ENCODE assay signal across 27 cellular contexts in the genomic region with DNA sequence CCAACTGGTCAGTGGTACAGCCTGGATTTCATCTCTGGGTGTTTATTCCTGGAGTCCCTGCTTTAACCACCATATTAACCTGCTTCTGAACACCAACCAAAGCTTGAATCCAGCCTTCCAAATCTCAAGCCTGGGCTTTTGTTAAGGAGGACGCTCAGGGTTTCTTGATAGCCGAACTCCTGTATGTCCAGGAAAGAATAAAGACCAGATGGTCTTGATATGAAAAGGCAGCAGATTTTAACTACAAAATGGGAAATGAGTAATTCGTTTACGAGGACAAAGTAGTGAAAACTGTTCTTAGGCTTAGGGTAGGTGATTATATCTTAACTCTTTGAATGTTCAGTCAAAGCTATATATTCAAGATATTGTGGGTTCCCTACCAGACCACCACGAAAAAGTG.
"Had no signal": no experiment of that assay in that cellular context is flagged by ENCODE, and none has a peak within 500 bp of the region (broad histone marks: within the 10 kb centered on the region; RNA-seq: fewer than 3 reads in every experiment).

No MANE protein-coding gene starts in this region.

- H3K27me3 ChIP-seq: colonic mucosa, dorsolateral prefrontal cortex, esophagus muscularis mucosa, esophagus squamous epithelium, foreskin keratinocyte, gastrocnemius medialis, gastroesophageal sphincter, heart left ventricle, heart right ventricle had no signal

- FAIRE-seq: colon, endometrium, frontal cortex had no signal

- H3K36me3 ChIP-seq: colonic mucosa, esophagus muscularis mucosa, esophagus squamous epithelium, gastrocnemius medialis, gastroesophageal sphincter, heart left ventricle had no signal

- ATAC-seq: effector memory CD8-positive, alpha-beta T cell; esophagus mucosa; foreskin keratinocyte; gastrocnemius medialis; gastroesophageal sphincter; heart left ventricle; heart right ventricle had no signal

- H3K27me3 Mint-ChIP-seq: dendritic cell treated with granulocyte-macrophage colony-stimulating factor and Interleukin-4, amounts not matched to agents 40 ng/mL and 50 ng/mL, for 4 days had no signal

- H3K27ac Mint-ChIP-seq: dendritic cell treated with granulocyte-macrophage colony-stimulating factor and Interleukin-4, amounts not matched to agents 40 ng/mL and 50 ng/mL, for 4 days; effector memory CD8-positive, alpha-beta T cell; endodermal cell had no signal

- H3K9me3 Mint-ChIP-seq: dendritic cell treated with granulocyte-macrophage colony-stimulating factor and Interleukin-4, amounts not matched to agents 40 ng/mL and 50 ng/mL, for 4 days; endodermal cell had no signal

- H3K27ac ChIP-seq: colonic mucosa, coronary artery, dorsolateral prefrontal cortex, epithelial cell of prostate, esophagus muscularis mucosa, esophagus squamous epithelium, foreskin keratinocyte, gastrocnemius medialis, gastroesophageal sphincter, heart left ventricle, heart right ventricle had no signal

- H3K4me1 Mint-ChIP-seq: endodermal cell had no signal

- H3K4me3 Mint-ChIP-seq: dendritic cell treated with granulocyte-macrophage colony-stimulating factor and Interleukin-4, amounts not matched to agents 40 ng/mL and 50 ng/mL, for 4 days; effector memory CD8-positive, alpha-beta T cell; endodermal cell had no signal

- H3K9me3 ChIP-seq: colonic mucosa, esophagus muscularis mucosa, esophagus squamous epithelium, gastrocnemius medialis, gastroesophageal sphincter, heart left ventricle, heart right ventricle had no signal

- H3K4me3 ChIP-seq: colonic mucosa, coronary artery, dorsolateral prefrontal cortex, esophagus muscularis mucosa, esophagus squamous epithelium, gastrocnemius medialis, gastroesophageal sphincter, heart left ventricle, heart right ventricle had no signal

- DNase-seq: colonic mucosa; cortex of kidney; dorsolateral prefrontal cortex; effector CD4-positive, alpha-beta T cell; effector CD8-positive, alpha-beta T cell; effector memory CD4-positive, alpha-beta T cell; effector memory CD8-positive, alpha-beta T cell; endodermal cell; erythroblast; esophagus squamous epithelium; foreskin fibroblast; foreskin keratinocyte; foreskin melanocyte; gastrocnemius medialis; glutamatergic neuron; head of caudate nucleus; heart left ventricle; heart right ventricle had no signal

- H3K4me1 ChIP-seq: colonic mucosa, esophagus muscularis mucosa, esophagus squamous epithelium, foreskin keratinocyte, gastrocnemius medialis, gastroesophageal sphincter, heart left ventricle, heart right ventricle had no signal
